ENCODE assay signal across 8 cellular contexts in genomic region chr14:68843471-68844209, GRCh38.
DNase-seq lines count a peak whose midpoint lies in the region; ATAC-seq and TF ChIP-seq lines count a peak whose summit lies in the region.

No MANE protein-coding gene starts in this region.

- peak overlapping the region; percentile 20 for H3K4me3 ChIP-seq in AG10803 (ENCODE audit: low read length)
- H3K4me3 ChIP-seq in choroid plexus epithelial cell (ENCODE audit: low read depth, low read length): peak overlapping the region; percentile 37

- peak; percentile 63 for ATAC-seq in GM21576 (IDR thresholded peaks at IDR 0.05; ENCODE audit: unreplicated experiment)
- ATAC-seq in HG03159 (IDR thresholded peaks at IDR 0.05; ENCODE audit: unreplicated experiment): no peak

- TF ChIP-seq CTCF in AG10803 (conservative IDR thresholded peaks at IDR 0.05; ENCODE audit: low read length) (peak; percentile 91), choroid plexus epithelial cell (conservative IDR thresholded peaks at IDR 0.05; ENCODE audit: low read depth, low read length) (peak; percentile 94)

- DNase-seq in AG10803 (ENCODE audit: low read depth) (peak; percentile 62), NCI-H2227 treated with DMSO at 0.1 percent for 48 hours (lab: John Stamatoyannopoulos, UW) (peak; percentile 93), choroid plexus epithelial cell (ENCODE audit: low read depth) (peak; percentile 75), left kidney (ENCODE audit: low read depth, low spot score) (peak; percentile 91)
- DNase-seq in activated CD4-positive, alpha-beta T cell treated with anti-CD3 and anti-CD28 coated beads for 24 hours (ENCODE audit: low read depth in 2 of 2): peak; percentile 67 to 69
- DNase-seq in stimulated activated CD4-positive, alpha-beta T cell treated with anti-CD3 and anti-CD28 coated beads, Interleukin-1b, Interleukin-23, amount 100 ng/mL, for 48 hours: peak; percentile 75
